20 cellular contexts compared by ENCODE assay signal in genomic region chr10:131568866-131569265, GRCh38.
"Had no signal": no experiment of that assay in that cellular context is flagged by ENCODE, and none has a peak within 500 bp of the region (broad histone marks: within the 10 kb centered on the region; RNA-seq: fewer than 3 reads in every experiment).

No MANE protein-coding gene starts in this region.

- H3K27ac ChIP-seq: HL-60, KMS-11 had no signal

- H3K4me3 Mint-ChIP-seq: IgD-negative memory B cell had no signal

- H3K4me1 Mint-ChIP-seq: IgD-negative memory B cell had no signal

- H3K4me3 ChIP-seq: K562 had no signal

- DNase-seq: Kasumi-1, MM.1S, NCI-H1092 treated with DMSO at 0.1 percent for 48 hours, NCI-H1436, NCI-H187, NCI-H2029, NCI-H2081 treated with DMSO at 0.1 percent for 48 hours, NCI-H226, NCI-H446, NCI-H510A, NCI-H524 treated with DMSO at 0.1 percent for 48 hours, NCI-H69, NCI-H774, RPMI8226, SHP77, SK-N-SH had no signal

- H3K36me3 Mint-ChIP-seq: IgD-negative memory B cell had no signal

- H3K27ac Mint-ChIP-seq: IgD-negative memory B cell had no signal

- H3K27me3 Mint-ChIP-seq: IgD-negative memory B cell had no signal

- ATAC-seq: K562 had no signal
